In genomic region chr3:65749066-65749465, GRCh38 we compare ENCODE assay signal across 22 cellular contexts.
"Had no signal": no experiment of that assay in that cellular context is flagged by ENCODE, and none has a peak within 500 bp of the region (broad histone marks: within the 10 kb centered on the region; RNA-seq: fewer than 3 reads in every experiment).

No MANE protein-coding gene starts in this region.

- H3K9ac ChIP-seq: parathyroid adenoma had no signal

- H3K4me3 ChIP-seq: dorsolateral prefrontal cortex, lower lobe of right lung, mucosa of descending colon, prostate gland, right atrium auricular region, skin epidermis, spleen, thoracic aorta, tibial nerve, upper lobe of left lung had no signal

- H3K27me3 ChIP-seq: dorsolateral prefrontal cortex, right atrium auricular region, spleen, tibial nerve, upper lobe of left lung had no signal

- H3K79me2 ChIP-seq: parathyroid adenoma had no signal

- H3K4me1 ChIP-seq: lower lobe of right lung, parathyroid adenoma, prostate gland, right atrium auricular region, tibial nerve, upper lobe of left lung had no signal

- H3K36me3 ChIP-seq: lower lobe of right lung, prostate gland, right atrium auricular region, spleen, thoracic aorta, tibial nerve, upper lobe of left lung had no signal

- DNase-seq: cerebellar nuclear complex; dorsolateral prefrontal cortex; effector CD4-positive, alpha-beta T cell; left ventricle myocardium superior; lower lobe of right lung; mucosa of descending colon; naive B cell; spleen; stimulated activated CD4-positive, alpha-beta T cell treated with anti-CD3 and anti-CD28 coated beads, Interleukin-4, amount 100 ng/mL, for 4 hours; stimulated activated naive B cell treated with anti-CD40 and anti-IgM and Interleukin-4, amounts not matched to agents 10 μg/mL and 1 μg/mL and 100 μg/mL, for 72 hours; upper lobe of left lung had no signal

- H3K9me3 ChIP-seq: lower lobe of right lung, mucosa of descending colon, prostate gland, right atrium auricular region, spleen, thoracic aorta, tibial nerve, upper lobe of left lung had no signal

- FAIRE-seq: colon, frontal cortex, keratinocyte, urothelium cell line had no signal

- H3K27ac ChIP-seq: lower lobe of right lung, parathyroid adenoma, prostate gland, right atrium auricular region, skin epidermis, spleen, thoracic aorta, tibial nerve, upper lobe of left lung had no signal

- H2AFZ ChIP-seq: parathyroid adenoma had no signal

- ATAC-seq: left ventricle myocardium superior; lower lobe of right lung; mucosa of descending colon; natural killer cell treated with Interleukin-12 subunit alpha and Interleukin-12 subunit beta and Interleukin-15 and Interleukin-18, amount 100 ng/mL, for 72 hours; stimulated activated naive B cell treated with anti-CD40 and anti-IgM and Interleukin-4, amounts not matched to agents 10 μg/mL and 1 μg/mL and 100 μg/mL, for 72 hours had no signal
